Comparison of ENCODE assay signal across 1 cellular context in the genomic region with DNA sequence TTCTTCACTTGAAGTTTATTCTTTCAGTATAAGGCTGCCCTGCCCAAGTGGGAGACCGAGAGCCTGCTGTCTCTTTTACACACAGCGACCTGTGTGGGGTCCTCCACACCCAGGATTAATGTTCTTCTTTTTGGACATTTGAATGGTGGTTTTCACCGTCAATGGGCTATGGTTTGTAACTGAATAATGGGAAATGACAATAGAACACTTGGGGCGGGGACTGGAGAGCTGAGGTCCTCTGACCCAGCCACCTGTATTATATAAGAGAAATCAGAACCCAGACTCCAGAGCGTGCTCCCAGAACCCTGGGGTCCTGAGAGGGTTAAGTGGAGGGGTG.
TF ChIP-seq lines count a peak whose summit lies in the region.

No MANE protein-coding gene starts in this region.

TF ChIP-seq in K562, 482 proteins besides CTCF, POLR2A, EP300 and RAD21 (continued from another document):
- no peak for TF ChIP-seq PRPF4 (IDR thresholded peaks at IDR 0.05; ENCODE audit: insufficient read depth, low read depth, low read length, poor library complexity, severe bottlenecking)
- TF ChIP-seq SOX6 (IDR thresholded peaks at IDR 0.05) = no peak
- no peak for TF ChIP-seq NR2F6 (CRISPR knock-in tag; IDR thresholded peaks at IDR 0.05)
- no peak for TF ChIP-seq GABPB2 (CRISPR knock-in tag; conservative IDR thresholded peaks at IDR 0.05)
- no peak for TF ChIP-seq ARID1B (IDR thresholded peaks at IDR 0.05)
- TF ChIP-seq, protein P1, sequence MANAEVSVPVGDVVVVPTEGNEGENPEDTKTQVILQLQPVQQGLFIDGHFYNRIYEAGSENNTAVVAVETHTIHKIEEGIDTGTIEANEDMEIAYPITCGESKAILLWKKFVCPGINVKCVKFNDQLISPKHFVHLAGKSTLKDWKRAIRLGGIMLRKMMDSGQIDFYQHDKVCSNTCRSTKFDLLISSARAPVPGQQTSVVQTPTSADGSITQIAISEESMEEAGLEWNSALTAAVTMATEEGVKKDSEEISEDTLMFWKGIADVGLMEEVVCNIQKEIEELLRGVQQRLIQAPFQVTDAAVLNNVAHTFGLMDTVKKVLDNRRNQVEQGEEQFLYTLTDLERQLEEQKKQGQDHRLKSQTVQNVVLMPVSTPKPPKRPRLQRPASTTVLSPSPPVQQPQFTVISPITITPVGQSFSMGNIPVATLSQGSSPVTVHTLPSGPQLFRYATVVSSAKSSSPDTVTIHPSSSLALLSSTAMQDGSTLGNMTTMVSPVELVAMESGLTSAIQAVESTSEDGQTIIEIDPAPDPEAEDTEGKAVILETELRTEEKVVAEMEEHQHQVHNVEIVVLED (CRISPR knock-in tag; IDR thresholded peaks at IDR 0.05) = no peak
- TF ChIP-seq TAF9B (IDR thresholded peaks at IDR 0.05; ENCODE audit: partially characterized antibody) = no peak
- no peak for TF ChIP-seq POLR2AphosphoS5 (IDR thresholded peaks at IDR 0.05; ENCODE audit: control insufficient read depth, insufficient read depth, low read depth, low read length)
- TF ChIP-seq, protein P2, sequence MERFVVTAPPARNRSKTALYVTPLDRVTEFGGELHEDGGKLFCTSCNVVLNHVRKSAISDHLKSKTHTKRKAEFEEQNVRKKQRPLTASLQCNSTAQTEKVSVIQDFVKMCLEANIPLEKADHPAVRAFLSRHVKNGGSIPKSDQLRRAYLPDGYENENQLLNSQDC (CRISPR knock-in tag; IDR thresholded peaks at IDR 0.05) = no peak
- TF ChIP-seq ZBED1 (IDR thresholded peaks at IDR 0.05) = no peak
- TF ChIP-seq ZNF232 (CRISPR knock-in tag; IDR thresholded peaks at IDR 0.05) = no peak
